In the genomic region with DNA sequence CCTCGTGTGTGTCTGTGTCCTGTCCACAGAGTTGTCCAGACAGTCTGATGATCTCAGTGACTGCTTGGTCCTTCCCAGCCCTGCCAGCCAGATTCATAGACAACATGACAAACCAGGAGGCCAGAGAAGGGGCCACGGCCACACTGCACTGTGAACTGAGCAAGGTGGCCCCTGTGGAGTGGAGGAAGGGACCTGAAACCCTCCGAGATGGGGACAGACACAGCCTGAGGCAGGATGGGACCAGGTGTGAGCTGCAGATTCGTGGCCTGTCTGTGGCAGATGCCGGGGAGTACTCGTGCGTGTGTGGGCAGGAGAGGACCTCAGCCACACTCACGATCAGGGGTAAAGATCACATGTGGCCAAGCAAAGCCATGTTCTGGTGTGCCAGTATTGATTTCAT, we compare ENCODE assay signal across 23 cellular contexts.
A peak's percentile ranks its signal among the peaks of the same experiment; 100 is the strongest.
DNase-seq lines count a peak whose midpoint lies in the region; FAIRE-seq and TF ChIP-seq lines count a peak whose summit lies in the region.
"Had no signal": no experiment of that assay in that cellular context is flagged by ENCODE, and none has a peak within 500 bp of the region (broad histone marks: within the 10 kb centered on the region; RNA-seq: fewer than 3 reads in every experiment).

No MANE protein-coding gene starts in this region.

- no peak for TF ChIP-seq POLR2A in H1 (IDR thresholded peaks at IDR 0.05; ENCODE audit: control extremely low read depth in 1 of 2, low read depth in 2 of 2, low read length in 2 of 2)

- CTCF ChIA-PET in H1 (lab: Charles Lee; ENCODE audit: partially characterized antibody), result interaction anchor here (0.7 kb wide), 1 partner anchor 28 kb away, joined by 5 read pairs; no protein-coding TSS in a partner anchor

- DNase-seq in cardiac septum (ENCODE audit: low spot score) (peak; percentile 63), right atrium auricular region (ENCODE audit: low spot score) (no peak), H1 (ENCODE audit: low read depth in 1 of 2, low spot score in 2 of 2) (no peak), neural crest cell (ENCODE audit: low read depth, low spot score) (no peak), type B pancreatic cell (ENCODE audit: extremely low spot score, unreplicated experiment) (peak; percentile 61), immature natural killer cell (no peak), SK-N-DZ (ENCODE audit: low spot score) (no peak)
- no peak for DNase-seq in NK-92 treated with Interleukin-12 subunit alpha and Interleukin-12 subunit beta, amount 100 ng/mL, for 24 hours (lab: John Stamatoyannopoulos, UW)
- DNase-seq: CD8-positive, alpha-beta memory T cell; DMS53; EL; GOT3; Kasumi-1; MG63; NCI-H1048; NCI-H1436 treated with DMSO at 0.1 percent for 48 hours; NCI-H2029; NCI-H2171; NCI-H446; NCI-H69 had no signal

- 83% methylated on average over 8 of the region's 8 CpGs; no CpG with 5 or more reads in 1 of the 2 experiments for WGBS in H1 (ENCODE audit: extremely low coverage in 1 of 2, insufficient coverage in 1 of 2, insufficient read length in 1 of 2, insufficient replicate concordance in 2 of 2, low coverage in 1 of 2, low lambda C conversion rate in 2 of 2, missing lambda C conversion rate in 1 of 2), 2 experiments

- no peak overlapping the region for H2BK20ac ChIP-seq in H1 (ENCODE audit: low read length)

- H3K9me3 Mint-ChIP-seq in neural crest cell, result peaks cover 24% of the 10 kb centered on the region
- peaks cover 20% of the 10 kb centered on the region for H3K9me3 Mint-ChIP-seq in type B pancreatic cell
- peaks cover 18 to 41% (median 25%) of the 10 kb centered on the region in 6 donors for H3K9me3 Mint-ChIP-seq in immature natural killer cell

- H3K23me2 ChIP-seq in H1 (ENCODE audit: low read depth, low read length), result peaks cover 3% of the 10 kb centered on the region; the same call in 1 of the 2 replicates

- H3K36me3 ChIP-seq in right atrium auricular region, result peaks cover 56% of the 10 kb centered on the region
- H3K36me3 ChIP-seq in H1 (ENCODE audit: control insufficient read depth in 2 of 4, insufficient read depth in 4 of 4, low read length in 3 of 4), result peaks cover 0 to 27% (median 0%) of the 10 kb centered on the region in 4 experiments; a peak in 5 of 8 replicates
- H3K36me3 ChIP-seq: MG63 had no signal

- no peaks in the 10 kb centered on the region for H3K79me1 ChIP-seq in H1 (ENCODE audit: low read depth, low read length)

- no peaks in the 10 kb centered on the region for H3K27me3 Mint-ChIP-seq in neural crest cell (ENCODE audit: low read depth)
- no peaks in the 10 kb centered on the region for H3K27me3 Mint-ChIP-seq in type B pancreatic cell
- H3K27me3 Mint-ChIP-seq in immature natural killer cell (ENCODE audit: low read depth in 3 of 3), result peaks cover 5 to 10% (median 5%) of the 10 kb centered on the region in 3 donors
- H3K27me3 Mint-ChIP-seq: CD8-positive, alpha-beta memory T cell; IgD-negative memory B cell had no signal

- H3K4me1 ChIP-seq in right atrium auricular region, result no peaks in the 10 kb centered on the region
- no peaks in the 10 kb centered on the region for H3K4me1 ChIP-seq in H1 (replicated peaks in 1 of 4; ENCODE audit: control insufficient read depth in 3 of 4, insufficient read depth in 4 of 4, low read length in 3 of 4)

- H3K4me2 ChIP-seq in H1 (ENCODE audit: insufficient read depth in 1 of 2, low read depth in 2 of 2, low read length in 2 of 2), result no peak overlapping the region
- H3K4me2 ChIP-seq: BLaER1 treated with 17β-estradiol and CSF1 and Interleukin-3, amounts not matched to agents 10 nM and 100 nM had no signal

- H3K4me3 ChIP-seq in right atrium auricular region (no peak overlapping the region), H1 (ENCODE audit: extremely low read depth in 1 of 4, insufficient read depth in 2 of 4, low read depth in 3 of 4, low read length in 4 of 4) (no peak overlapping the region)
- H3K4me3 ChIP-seq: BLaER1 treated with 17β-estradiol and CSF1 and Interleukin-3, amounts not matched to agents 10 nM and 100 nM; GM12878; MG63 had no signal

- H2BK12ac ChIP-seq in H1 (ENCODE audit: low read depth, low read length), result no peak overlapping the region

- H3K36me3 Mint-ChIP-seq in neural crest cell (ENCODE audit: low read depth) (peaks cover 60% of the 10 kb centered on the region), type B pancreatic cell (peaks cover 50% of the 10 kb centered on the region), immature natural killer cell (peaks cover 20 to 30% (median 26%) of the 10 kb centered on the region in 3 donors)

- H3K4me3 Mint-ChIP-seq in neural crest cell (peak overlapping the region; percentile 53), type B pancreatic cell (no peak overlapping the region), immature natural killer cell (no peak overlapping the region)

- peaks cover 0 to 2% of the 10 kb centered on the region in 2 experiments for H4K20me1 ChIP-seq in H1 (replicated peaks in 1 of 2; ENCODE audit: control insufficient read depth in 1 of 2, insufficient read depth in 2 of 2, low read length in 2 of 2)

- POLR2A ChIA-PET in H1 (lab: Charles Lee; ENCODE audit: partially characterized antibody), result no interaction called here

- H2BK15ac ChIP-seq in H1 (ENCODE audit: low read length), result no peak overlapping the region

- H3K9me3 ChIP-seq in right atrium auricular region (peaks cover 0 to 15% of the 10 kb centered on the region in 2 donors), H1 (ENCODE audit: insufficient read depth in 2 of 2, low read depth in 1 of 2, low read length in 1 of 2) (peaks cover 41% of the 10 kb centered on the region in 2 experiments)

- H2BK120ac ChIP-seq in H1 (replicated peaks; ENCODE audit: low read depth, low read length), result no peak overlapping the region

- H4K91ac ChIP-seq in H1 (replicated peaks; ENCODE audit: insufficient read length, low read length), result no peak overlapping the region

- TF ChIP-seq CTCF in right atrium auricular region (IDR thresholded peaks at IDR 0.05), result no peak
- no peak for TF ChIP-seq CTCF in H1 (IDR thresholded peaks at IDR 0.05; ENCODE audit: control extremely low read depth in 1 of 3, insufficient read depth in 1 of 3, low read depth in 1 of 3, low read length in 3 of 3)
- no peak for TF ChIP-seq CTCF in neural crest cell (conservative IDR thresholded peaks at IDR 0.05)
- no peak for TF ChIP-seq CTCF in type B pancreatic cell (conservative IDR thresholded peaks at IDR 0.05)

- H3K27ac Mint-ChIP-seq in neural crest cell (ENCODE audit: unreplicated experiment), result peak overlapping the region; percentile 73
- H3K27ac Mint-ChIP-seq in type B pancreatic cell, result no peak overlapping the region
- no peak overlapping the region for H3K27ac Mint-ChIP-seq in immature natural killer cell
- H3K27ac Mint-ChIP-seq: IgD-negative memory B cell had no signal

- H3K56ac ChIP-seq in H1 (replicated peaks; ENCODE audit: insufficient read length, low read depth, low read length), result no peak overlapping the region

- H3K27me3 ChIP-seq in right atrium auricular region, result no peaks in the 10 kb centered on the region
- no peaks in the 10 kb centered on the region; a peak in 1 of 7 replicates for H3K27me3 ChIP-seq in H1 (replicated peaks in 1 of 4; ENCODE audit: control insufficient read depth in 3 of 4, extremely low read depth in 1 of 4, insufficient read depth in 3 of 4, low read length in 3 of 4)
- H3K27me3 ChIP-seq: BLaER1 treated with 17β-estradiol and CSF1 and Interleukin-3, amounts not matched to agents 10 nM and 100 nM; MG63 had no signal

- H3K4me1 Mint-ChIP-seq in neural crest cell (no peaks in the 10 kb centered on the region), type B pancreatic cell (ENCODE audit: unreplicated experiment) (no peaks in the 10 kb centered on the region), immature natural killer cell (no peaks in the 10 kb centered on the region)
- H3K4me1 Mint-ChIP-seq: CD8-positive, alpha-beta memory T cell had no signal

- no peak overlapping the region for H2AFZ ChIP-seq in H1 (ENCODE audit: low read length)

- no peak overlapping the region for H3K14ac ChIP-seq in H1 (ENCODE audit: insufficient read length)

- H4K8ac ChIP-seq in H1 (ENCODE audit: extremely low read depth, insufficient read depth, low read length), result no peak overlapping the region

- no peak overlapping the region for H3K27ac ChIP-seq in right atrium auricular region
- H3K27ac ChIP-seq in H1 (ENCODE audit: low read depth, low read length), result no peak overlapping the region
- H3K27ac ChIP-seq: BLaER1 treated with 17β-estradiol and CSF1 and Interleukin-3, amounts not matched to agents 10 nM and 100 nM had no signal

- H2BK5ac ChIP-seq in H1 (ENCODE audit: low read depth, low read length), result no peak overlapping the region

- no peak for TF ChIP-seq RAD21 in H1 (IDR thresholded peaks at IDR 0.05 in 1 of 2, conservative IDR thresholded peaks at IDR 0.05 in 1 of 2; ENCODE audit: low read depth in 2 of 2, low read length in 2 of 2)

- no peak overlapping the region for H3K9ac ChIP-seq in H1 (replicated peaks in 1 of 4; ENCODE audit: extremely low read depth in 1 of 4, low read depth in 3 of 4, low read length in 3 of 4)
- H3K9ac ChIP-seq: BLaER1 treated with 17β-estradiol and CSF1 and Interleukin-3, amounts not matched to agents 10 nM and 100 nM had no signal

- no peaks in the 10 kb centered on the region for H3K79me2 ChIP-seq in H1 (ENCODE audit: control insufficient read depth in 1 of 2, insufficient read depth in 2 of 2, low read length in 2 of 2)

- H3K4ac ChIP-seq in H1 (replicated peaks; ENCODE audit: insufficient read length, low read depth, low read length), result no peak overlapping the region

- TF ChIP-seq EP300 in H1 (IDR thresholded peaks at IDR 0.05; ENCODE audit: borderline replicate concordance in 1 of 2, low read depth in 2 of 2, low read length in 2 of 2), result no peak

- H4K5ac ChIP-seq in H1 (ENCODE audit: insufficient read length, low read depth, low read length), result no peak overlapping the region

- H3K23ac ChIP-seq in H1 (ENCODE audit: insufficient read length), result no peak overlapping the region

- no peak for FAIRE-seq in H1 (lab: Jason Lieb, UNC)
- FAIRE-seq: GM12878 had no signal

- intact Hi-C loops in cardiac septum (cut with DNase I), result no loop called here

- H2AK5ac ChIP-seq in H1 (ENCODE audit: low read depth, low read length), result 0 out of 2 replicates have a peak overlapping the region, but pooled peaks have one; percentile 34

- no peak overlapping the region for H3K18ac ChIP-seq in H1 (ENCODE audit: extremely low read depth, low read length)

TF ChIP-seq in H1, 55 proteins besides CTCF, POLR2A, EP300 and RAD21:
- no peak for TF ChIP-seq CHD1 (IDR thresholded peaks at IDR 0.05; ENCODE audit: low read depth, low read length)
- no peak for TF ChIP-seq TAF1 (IDR thresholded peaks at IDR 0.05; ENCODE audit: low read depth, low read length)
- TF ChIP-seq HDAC6 (IDR thresholded peaks at IDR 0.05; ENCODE audit: low read depth, low read length), result no peak
- no peak for TF ChIP-seq SP4 (IDR thresholded peaks at IDR 0.05; ENCODE audit: low read length)
- TF ChIP-seq SAP30 (IDR thresholded peaks at IDR 0.05; ENCODE audit: insufficient read depth, insufficient replicate concordance, low read length), result no peak
- no peak for TF ChIP-seq NRF1 (IDR thresholded peaks at IDR 0.05; ENCODE audit: low read depth, low read length)
- no peak for TF ChIP-seq KDM1A (IDR thresholded peaks at IDR 0.05; ENCODE audit: borderline replicate concordance, low read length)

Comparison
In these comparisons a context has a peak if more than half of its experiments do, and no peak if none do; other contexts are left out.
1. DNase-seq: peak in cardiac septum (single experiment) and type B pancreatic cell (single experiment); none in right atrium auricular region (single experiment), H1 (0 of 2), neural crest cell (single experiment), immature natural killer cell (0 of 3), SK-N-DZ (single experiment) and NK-92 treated with Interleukin-12 subunit alpha and Interleukin-12 subunit beta, amount 100 ng/mL, for 24 hours (single experiment).